In the genomic region with DNA sequence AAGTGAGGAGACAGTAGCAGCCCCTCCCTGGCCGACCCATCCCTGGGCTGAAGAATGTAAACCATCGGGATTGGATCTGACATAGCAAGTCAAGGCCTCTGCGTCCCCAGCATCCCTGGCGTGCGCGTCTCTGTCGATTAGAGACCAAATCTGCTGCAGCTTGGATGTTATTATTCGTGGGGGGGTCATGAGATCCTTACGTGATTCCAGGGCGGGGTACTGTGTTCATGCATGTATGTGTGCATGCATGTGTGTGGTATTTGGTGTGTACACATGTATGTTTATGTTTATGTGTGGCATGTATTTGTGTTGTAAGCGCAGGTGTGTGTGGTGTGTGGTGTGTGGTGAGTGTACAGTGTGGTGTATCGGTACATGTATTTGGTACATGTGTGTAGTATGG, we compare ENCODE assay signal across 1 cellular context.
TF ChIP-seq lines count a peak whose summit lies in the region.

No MANE protein-coding gene starts in this region.

TF ChIP-seq in GM23338, 12 proteins besides CTCF, POLR2A, EP300 and RAD21 (continued from another document):
- TF ChIP-seq, protein P1, sequence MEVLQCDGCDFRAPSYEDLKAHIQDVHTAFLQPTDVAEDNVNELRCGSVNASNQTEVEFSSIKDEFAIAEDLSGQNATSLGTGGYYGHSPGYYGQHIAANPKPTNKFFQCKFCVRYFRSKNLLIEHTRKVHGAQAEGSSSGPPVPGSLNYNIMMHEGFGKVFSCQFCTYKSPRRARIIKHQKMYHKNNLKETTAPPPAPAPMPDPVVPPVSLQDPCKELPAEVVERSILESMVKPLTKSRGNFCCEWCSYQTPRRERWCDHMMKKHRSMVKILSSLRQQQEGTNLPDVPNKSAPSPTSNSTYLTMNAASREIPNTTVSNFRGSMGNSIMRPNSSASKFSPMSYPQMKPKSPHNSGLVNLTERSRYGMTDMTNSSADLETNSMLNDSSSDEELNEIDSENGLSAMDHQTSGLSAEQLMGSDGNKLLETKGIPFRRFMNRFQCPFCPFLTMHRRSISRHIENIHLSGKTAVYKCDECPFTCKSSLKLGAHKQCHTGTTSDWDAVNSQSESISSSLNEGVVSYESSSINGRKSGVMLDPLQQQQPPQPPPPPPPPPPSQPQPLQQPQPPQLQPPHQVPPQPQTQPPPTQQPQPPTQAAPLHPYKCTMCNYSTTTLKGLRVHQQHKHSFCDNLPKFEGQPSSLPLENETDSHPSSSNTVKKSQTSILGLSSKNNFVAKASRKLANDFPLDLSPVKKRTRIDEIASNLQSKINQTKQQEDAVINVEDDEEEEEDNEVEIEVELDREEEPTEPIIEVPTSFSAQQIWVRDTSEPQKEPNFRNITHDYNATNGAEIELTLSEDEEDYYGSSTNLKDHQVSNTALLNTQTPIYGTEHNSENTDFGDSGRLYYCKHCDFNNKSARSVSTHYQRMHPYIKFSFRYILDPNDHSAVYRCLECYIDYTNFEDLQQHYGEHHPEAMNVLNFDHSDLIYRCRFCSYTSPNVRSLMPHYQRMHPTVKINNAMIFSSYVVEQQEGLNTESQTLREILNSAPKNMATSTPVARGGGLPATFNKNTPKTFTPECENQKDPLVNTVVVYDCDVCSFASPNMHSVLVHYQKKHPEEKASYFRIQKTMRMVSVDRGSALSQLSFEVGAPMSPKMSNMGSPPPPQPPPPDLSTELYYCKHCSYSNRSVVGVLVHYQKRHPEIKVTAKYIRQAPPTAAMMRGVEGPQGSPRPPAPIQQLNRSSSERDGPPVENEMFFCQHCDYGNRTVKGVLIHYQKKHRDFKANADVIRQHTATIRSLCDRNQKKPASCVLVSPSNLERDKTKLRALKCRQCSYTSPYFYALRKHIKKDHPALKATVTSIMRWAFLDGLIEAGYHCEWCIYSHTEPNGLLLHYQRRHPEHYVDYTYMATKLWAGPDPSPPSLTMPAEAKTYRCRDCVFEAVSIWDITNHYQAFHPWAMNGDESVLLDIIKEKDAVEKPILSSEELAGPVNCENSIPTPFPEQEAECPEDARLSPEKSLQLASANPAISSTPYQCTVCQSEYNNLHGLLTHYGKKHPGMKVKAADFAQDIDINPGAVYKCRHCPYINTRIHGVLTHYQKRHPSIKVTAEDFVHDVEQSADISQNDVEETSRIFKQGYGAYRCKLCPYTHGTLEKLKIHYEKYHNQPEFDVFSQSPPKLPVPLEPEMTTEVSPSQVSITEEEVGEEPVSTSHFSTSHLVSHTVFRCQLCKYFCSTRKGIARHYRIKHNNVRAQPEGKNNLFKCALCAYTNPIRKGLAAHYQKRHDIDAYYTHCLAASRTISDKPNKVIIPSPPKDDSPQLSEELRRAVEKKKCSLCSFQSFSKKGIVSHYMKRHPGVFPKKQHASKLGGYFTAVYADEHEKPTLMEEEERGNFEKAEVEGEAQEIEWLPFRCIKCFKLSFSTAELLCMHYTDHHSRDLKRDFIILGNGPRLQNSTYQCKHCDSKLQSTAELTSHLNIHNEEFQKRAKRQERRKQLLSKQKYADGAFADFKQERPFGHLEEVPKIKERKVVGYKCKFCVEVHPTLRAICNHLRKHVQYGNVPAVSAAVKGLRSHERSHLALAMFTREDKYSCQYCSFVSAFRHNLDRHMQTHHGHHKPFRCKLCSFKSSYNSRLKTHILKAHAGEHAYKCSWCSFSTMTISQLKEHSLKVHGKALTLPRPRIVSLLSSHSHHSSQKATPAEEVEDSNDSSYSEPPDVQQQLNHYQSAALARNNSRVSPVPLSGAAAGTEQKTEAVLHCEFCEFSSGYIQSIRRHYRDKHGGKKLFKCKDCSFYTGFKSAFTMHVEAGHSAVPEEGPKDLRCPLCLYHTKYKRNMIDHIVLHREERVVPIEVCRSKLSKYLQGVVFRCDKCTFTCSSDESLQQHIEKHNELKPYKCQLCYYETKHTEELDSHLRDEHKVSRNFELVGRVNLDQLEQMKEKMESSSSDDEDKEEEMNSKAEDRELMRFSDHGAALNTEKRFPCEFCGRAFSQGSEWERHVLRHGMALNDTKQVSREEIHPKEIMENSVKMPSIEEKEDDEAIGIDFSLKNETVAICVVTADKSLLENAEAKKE (CRISPR knock-in tag; IDR thresholded peaks at IDR 0.05), result no peak
- no peak for TF ChIP-seq CREB1 (CRISPR knock-in tag; IDR thresholded peaks at IDR 0.05; ENCODE audit: low read depth)
- TF ChIP-seq JUNB (IDR thresholded peaks at IDR 0.05; ENCODE audit: unreplicated experiment), result no peak
- TF ChIP-seq ZNF331 (CRISPR knock-in tag; IDR thresholded peaks at IDR 0.05; ENCODE audit: low read depth), result no peak
- TF ChIP-seq NANOG (IDR thresholded peaks at IDR 0.05; ENCODE audit: borderline replicate concordance), result no peak
- no peak for TF ChIP-seq ZNF114 (CRISPR knock-in tag; IDR thresholded peaks at IDR 0.05)
- TF ChIP-seq, protein P2, sequence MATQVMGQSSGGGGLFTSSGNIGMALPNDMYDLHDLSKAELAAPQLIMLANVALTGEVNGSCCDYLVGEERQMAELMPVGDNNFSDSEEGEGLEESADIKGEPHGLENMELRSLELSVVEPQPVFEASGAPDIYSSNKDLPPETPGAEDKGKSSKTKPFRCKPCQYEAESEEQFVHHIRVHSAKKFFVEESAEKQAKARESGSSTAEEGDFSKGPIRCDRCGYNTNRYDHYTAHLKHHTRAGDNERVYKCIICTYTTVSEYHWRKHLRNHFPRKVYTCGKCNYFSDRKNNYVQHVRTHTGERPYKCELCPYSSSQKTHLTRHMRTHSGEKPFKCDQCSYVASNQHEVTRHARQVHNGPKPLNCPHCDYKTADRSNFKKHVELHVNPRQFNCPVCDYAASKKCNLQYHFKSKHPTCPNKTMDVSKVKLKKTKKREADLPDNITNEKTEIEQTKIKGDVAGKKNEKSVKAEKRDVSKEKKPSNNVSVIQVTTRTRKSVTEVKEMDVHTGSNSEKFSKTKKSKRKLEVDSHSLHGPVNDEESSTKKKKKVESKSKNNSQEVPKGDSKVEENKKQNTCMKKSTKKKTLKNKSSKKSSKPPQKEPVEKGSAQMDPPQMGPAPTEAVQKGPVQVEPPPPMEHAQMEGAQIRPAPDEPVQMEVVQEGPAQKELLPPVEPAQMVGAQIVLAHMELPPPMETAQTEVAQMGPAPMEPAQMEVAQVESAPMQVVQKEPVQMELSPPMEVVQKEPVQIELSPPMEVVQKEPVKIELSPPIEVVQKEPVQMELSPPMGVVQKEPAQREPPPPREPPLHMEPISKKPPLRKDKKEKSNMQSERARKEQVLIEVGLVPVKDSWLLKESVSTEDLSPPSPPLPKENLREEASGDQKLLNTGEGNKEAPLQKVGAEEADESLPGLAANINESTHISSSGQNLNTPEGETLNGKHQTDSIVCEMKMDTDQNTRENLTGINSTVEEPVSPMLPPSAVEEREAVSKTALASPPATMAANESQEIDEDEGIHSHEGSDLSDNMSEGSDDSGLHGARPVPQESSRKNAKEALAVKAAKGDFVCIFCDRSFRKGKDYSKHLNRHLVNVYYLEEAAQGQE (IDR thresholded peaks at IDR 0.05; ENCODE audit: unreplicated experiment), result no peak
